1 cellular context compared by ENCODE assay signal in the genomic region with DNA sequence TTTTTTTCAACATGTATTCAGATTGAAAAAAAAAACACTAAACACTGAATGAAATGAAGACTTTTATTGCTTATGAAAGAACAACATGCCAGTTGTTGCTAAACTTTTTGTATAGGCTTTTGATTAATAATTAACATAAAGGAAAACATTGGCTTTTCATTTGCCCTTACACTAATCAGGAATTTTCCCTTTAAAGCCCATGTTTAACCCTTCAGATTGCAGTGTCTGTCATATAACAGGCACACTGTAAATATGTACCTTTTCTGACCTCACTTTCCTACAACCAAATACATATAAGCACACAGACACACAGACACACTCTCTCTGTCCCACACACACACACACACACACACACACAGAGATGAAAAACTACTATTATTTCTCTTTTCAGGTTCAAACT.
A peak's percentile ranks its signal among the peaks of the same experiment; 100 is the strongest.
TF ChIP-seq lines count a peak whose summit lies in the region.

No MANE protein-coding gene starts in this region.

TF ChIP-seq in HepG2, 621 proteins besides CTCF, POLR2A, EP300 and RAD21 (continued from another document):
- no peak for TF ChIP-seq HDAC6 (IDR thresholded peaks at IDR 0.05; ENCODE audit: low read depth, low read length)
- no peak for TF ChIP-seq MYNN (CRISPR knock-in tag; IDR thresholded peaks at IDR 0.05; ENCODE audit: low read depth)
- TF ChIP-seq THYN1 (CRISPR knock-in tag; IDR thresholded peaks at IDR 0.05; ENCODE audit: borderline replicate concordance, low read depth): no peak
- no peak for TF ChIP-seq SP140L (CRISPR knock-in tag; IDR thresholded peaks at IDR 0.05; ENCODE audit: borderline replicate concordance)
- no peak for TF ChIP-seq ARNT (IDR thresholded peaks at IDR 0.05)
- TF ChIP-seq DNMT1 (CRISPR knock-in tag; IDR thresholded peaks at IDR 0.05): no peak
- TF ChIP-seq, protein P1, sequence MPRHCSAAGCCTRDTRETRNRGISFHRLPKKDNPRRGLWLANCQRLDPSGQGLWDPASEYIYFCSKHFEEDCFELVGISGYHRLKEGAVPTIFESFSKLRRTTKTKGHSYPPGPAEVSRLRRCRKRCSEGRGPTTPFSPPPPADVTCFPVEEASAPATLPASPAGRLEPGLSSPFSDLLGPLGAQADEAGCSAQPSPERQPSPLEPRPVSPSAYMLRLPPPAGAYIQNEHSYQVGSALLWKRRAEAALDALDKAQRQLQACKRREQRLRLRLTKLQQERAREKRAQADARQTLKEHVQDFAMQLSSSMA (CRISPR knock-in tag; IDR thresholded peaks at IDR 0.05): no peak
- no peak for TF ChIP-seq KDM6A (CRISPR knock-in tag; IDR thresholded peaks at IDR 0.05; ENCODE audit: low read depth)
- TF ChIP-seq FOXA1 (IDR thresholded peaks at IDR 0.05): peak; percentile 73
- TF ChIP-seq FOXA1 (CRISPR knock-in tag; IDR thresholded peaks at IDR 0.05): peak; percentile 66
- no peak for TF ChIP-seq ZNF552 (CRISPR knock-in tag; IDR thresholded peaks at IDR 0.05; ENCODE audit: borderline replicate concordance)
- TF ChIP-seq, protein P2, sequence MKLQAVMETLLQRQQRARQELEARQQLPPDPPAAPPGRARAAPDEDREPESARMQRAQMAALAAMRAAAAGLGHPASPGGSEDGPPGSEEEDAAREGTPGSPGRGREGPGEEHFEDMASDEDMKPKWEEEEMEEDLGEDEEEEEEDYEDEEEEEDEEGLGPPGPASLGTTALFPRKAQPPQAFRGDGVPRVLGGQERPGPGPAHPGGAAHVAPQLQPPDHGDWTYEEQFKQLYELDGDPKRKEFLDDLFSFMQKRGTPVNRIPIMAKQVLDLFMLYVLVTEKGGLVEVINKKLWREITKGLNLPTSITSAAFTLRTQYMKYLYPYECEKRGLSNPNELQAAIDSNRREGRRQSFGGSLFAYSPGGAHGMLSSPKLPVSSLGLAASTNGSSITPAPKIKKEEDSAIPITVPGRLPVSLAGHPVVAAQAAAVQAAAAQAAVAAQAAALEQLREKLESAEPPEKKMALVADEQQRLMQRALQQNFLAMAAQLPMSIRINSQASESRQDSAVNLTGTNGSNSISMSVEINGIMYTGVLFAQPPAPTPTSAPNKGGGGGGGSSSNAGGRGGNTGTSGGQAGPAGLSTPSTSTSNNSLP (IDR thresholded peaks at IDR 0.05; ENCODE audit: low read depth, low read length): peak; percentile 54
- TF ChIP-seq ZNF326 (CRISPR knock-in tag; IDR thresholded peaks at IDR 0.05; ENCODE audit: borderline replicate concordance): no peak
TF ChIP-seq in HepG2: peak in this region for 26.
